ENCODE assay signal across 8 cellular contexts in genomic region chr19:45370410-45371204, GRCh38. TPM values are rescaled to one million over a fixed set of nuclear protein-coding genes. Genes with fewer than 3 reads are reported as not detected.
DNase-seq lines count a peak whose midpoint lies in the region; ATAC-seq and TF ChIP-seq lines count a peak whose summit lies in the region.

TSS of gene ERCC2 (minus strand) at chr19:45370573. CDS start at chr19:45370540, 33 bp downstream.

- CTCF ChIA-PET in RWPE1 (lab: Yijun Ruan, JAX): interaction anchor here (0.6 to 1.3 kb wide), 2 partner anchors 33 to 98 kb away, joined by 3 to 4 read pairs; no protein-coding TSS in a partner anchor

- H3K27me3 ChIP-seq in DOHH2 (ENCODE audit: control insufficient read depth, low read length) (no peaks in the 10 kb centered on the region), GM23338 (ENCODE audit: insufficient read depth) (no peaks in the 10 kb centered on the region)

- H3K27ac Mint-ChIP-seq in GM23338: peak within 1 kb of the TSS; percentile 98
- peak within 1 kb of the TSS; percentile 90 for H3K27ac Mint-ChIP-seq in activated T-helper 17 cell treated with anti-CD3 and anti-CD28 coated beads, Interleukin-2, amount 50 U/mL, for 72 hours
- H3K27ac Mint-ChIP-seq in naive thymus-derived CD8-positive, alpha-beta T cell: peak within 1 kb of the TSS; percentile 97 to 99 (median 98)

- H3K9me3 ChIP-seq in DOHH2 (ENCODE audit: control insufficient read depth, insufficient read depth, low read length): no peaks in the 10 kb centered on the region

- peak within 1 kb of the TSS; percentile 82 for H3K4me3 Mint-ChIP-seq in GM23338
- peak within 1 kb of the TSS; percentile 84 for H3K4me3 Mint-ChIP-seq in activated T-helper 17 cell treated with anti-CD3 and anti-CD28 coated beads, Interleukin-2, amount 50 U/mL, for 72 hours
- peak within 1 kb of the TSS; percentile 75 to 98 (median 96) for H3K4me3 Mint-ChIP-seq in naive thymus-derived CD8-positive, alpha-beta T cell

- H3K4me2 ChIP-seq in DOHH2 (ENCODE audit: low read length) (peak within 1 kb of the TSS; percentile 99), GM23338 (peak within 1 kb of the TSS; percentile 92)

- no peak for TF ChIP-seq CTCF in DOHH2 (IDR thresholded peaks at IDR 0.05; ENCODE audit: low read depth, low read length, poor library complexity, severe bottlenecking)
- no peak for TF ChIP-seq CTCF in GM23338 (conservative IDR thresholded peaks at IDR 0.05; ENCODE audit: low read depth in 2 of 2)
- no peak for TF ChIP-seq CTCF in LNCaP clone FGC (IDR thresholded peaks at IDR 0.05; ENCODE audit: control insufficient read depth, extremely low read depth, insufficient read depth)
- TF ChIP-seq CTCF in RWPE1 (conservative IDR thresholded peaks at IDR 0.05; ENCODE audit: low read depth): no peak
- TF ChIP-seq CTCF in fibroblast of mammary gland (conservative IDR thresholded peaks at IDR 0.05; ENCODE audit: control insufficient read depth, insufficient read depth, low read depth, low read length): no peak

- POLR2A ChIA-PET in RWPE1 (lab: Yijun Ruan, JAX; ENCODE audit: low non-redundant PET): no interaction called here
- POLR2A ChIA-PET in naive thymus-derived CD8-positive, alpha-beta T cell (lab: Charles Lee): interaction anchor here (1.0 kb wide), 1 partner anchor 278 kb away, joined by 3 read pairs; the partner anchor contains the start of gene PPP1R37

- H3K9me3 Mint-ChIP-seq in GM23338: no peaks in the 10 kb centered on the region
- no peaks in the 10 kb centered on the region for H3K9me3 Mint-ChIP-seq in activated T-helper 17 cell treated with anti-CD3 and anti-CD28 coated beads, Interleukin-2, amount 50 U/mL, for 72 hours
- H3K9me3 Mint-ChIP-seq in naive thymus-derived CD8-positive, alpha-beta T cell: no peaks in the 10 kb centered on the region

- peak; percentile 96 for ATAC-seq in GM23338
- ATAC-seq in activated T-helper 17 cell treated with anti-CD3 and anti-CD28 coated beads, Interleukin-2, amount 50 U/mL, for 72 hours (replicated peaks): peak; percentile 100
- ATAC-seq in naive thymus-derived CD8-positive, alpha-beta T cell: peak; percentile 98 to 99

- DNase-seq in GM23338 (ENCODE audit: low spot score) (peak; percentile 100), LNCaP clone FGC (ENCODE audit: low read depth) (peak; percentile 85), RWPE1 (ENCODE audit: low spot score) (peak; percentile 100), fibroblast of mammary gland (ENCODE audit: low read depth) (peak; percentile 99)
- DNase-seq in naive thymus-derived CD8-positive, alpha-beta T cell: peak; percentile 97 to 100 (median 100)
- DNase-seq in stimulated activated naive CD4-positive, alpha-beta T cell (lab: John Stamatoyannopoulos, UW): peak; percentile 98 to 99 (median 98)

- H3K4me1 ChIP-seq in DOHH2 (ENCODE audit: control insufficient read depth, low read length) (peaks cover 16% of the 10 kb centered on the region), GM23338 (ENCODE audit: insufficient read depth) (peaks cover 10% of the 10 kb centered on the region; the same call in 1 of the 2 replicates)

- H3K4me1 Mint-ChIP-seq in GM23338: peaks cover 15% of the 10 kb centered on the region
- peaks cover 4% of the 10 kb centered on the region for H3K4me1 Mint-ChIP-seq in activated T-helper 17 cell treated with anti-CD3 and anti-CD28 coated beads, Interleukin-2, amount 50 U/mL, for 72 hours
- peaks cover 1 to 29% (median 18%) of the 10 kb centered on the region in 4 donors for H3K4me1 Mint-ChIP-seq in naive thymus-derived CD8-positive, alpha-beta T cell

- H3K36me3 ChIP-seq in DOHH2 (ENCODE audit: control insufficient read depth, low read length) (peaks cover 8% of the 10 kb centered on the region), GM23338 (ENCODE audit: insufficient read depth) (peaks cover 17% of the 10 kb centered on the region)

- H3K79me2 ChIP-seq in DOHH2 (ENCODE audit: control insufficient read depth, low read length) (peaks cover 14% of the 10 kb centered on the region), GM23338 (replicated peaks; ENCODE audit: insufficient read depth) (peaks cover 25% of the 10 kb centered on the region)

- H3K27me3 Mint-ChIP-seq in GM23338 (ENCODE audit: insufficient read depth, low read depth, poor library complexity): peaks cover 18% of the 10 kb centered on the region
- no peaks in the 10 kb centered on the region for H3K27me3 Mint-ChIP-seq in activated T-helper 17 cell treated with anti-CD3 and anti-CD28 coated beads, Interleukin-2, amount 50 U/mL, for 72 hours
- peaks cover 0 to 2% (median 0%) of the 10 kb centered on the region in 5 donors for H3K27me3 Mint-ChIP-seq in naive thymus-derived CD8-positive, alpha-beta T cell

- no peaks in the 10 kb centered on the region for H3F3A ChIP-seq in DOHH2 (ENCODE audit: control insufficient read depth, insufficient read depth)
- H3F3A ChIP-seq in GM23338 (replicated peaks; ENCODE audit: low read depth): peaks cover 6% of the 10 kb centered on the region

- H3K36me3 Mint-ChIP-seq in GM23338 (ENCODE audit: low read depth): peaks cover 21% of the 10 kb centered on the region
- no peaks in the 10 kb centered on the region for H3K36me3 Mint-ChIP-seq in activated T-helper 17 cell treated with anti-CD3 and anti-CD28 coated beads, Interleukin-2, amount 50 U/mL, for 72 hours (ENCODE audit: low read depth)
- H3K36me3 Mint-ChIP-seq in naive thymus-derived CD8-positive, alpha-beta T cell: no peaks in the 10 kb centered on the region

- peak within 1 kb of the TSS; percentile 80 for H2AFZ ChIP-seq in GM23338

- no peaks in the 10 kb centered on the region for H3K9me2 ChIP-seq in DOHH2 (replicated peaks; ENCODE audit: control insufficient read depth, low read length)
- H3K9me2 ChIP-seq in GM23338 (ENCODE audit: insufficient read depth): no peaks in the 10 kb centered on the region

- no peaks in the 10 kb centered on the region for H4K20me1 ChIP-seq in DOHH2 (ENCODE audit: control insufficient read depth, insufficient read depth, low read depth, low read length)
- H4K20me1 ChIP-seq in GM23338 (replicated peaks; ENCODE audit: insufficient read depth): peaks cover 14% of the 10 kb centered on the region; the same call in 1 of the 2 replicates

- H3K4me3 ChIP-seq in DOHH2 (ENCODE audit: low read length): peak within 1 kb of the TSS; percentile 89
- peak within 1 kb of the TSS; percentile 89 for H3K4me3 ChIP-seq in GM23338
- H3K4me3 ChIP-seq in LNCaP clone FGC (ENCODE audit: low read depth, low read length): peak within 1 kb of the TSS; percentile 68
- peak within 1 kb of the TSS; percentile 76 for H3K4me3 ChIP-seq in fibroblast of mammary gland (ENCODE audit: control insufficient read depth, low read depth, low read length)

- H3K27ac ChIP-seq in DOHH2 (ENCODE audit: low read depth, low read length): peak within 1 kb of the TSS; percentile 62
- H3K27ac ChIP-seq in GM23338 (ENCODE audit: low read depth): peak within 1 kb of the TSS; percentile 96
- peak within 1 kb of the TSS; percentile 88 for H3K27ac ChIP-seq in RWPE1

TF ChIP-seq in GM23338, 12 proteins besides CTCF, POLR2A, EP300 and RAD21 (continues in another document):
- TF ChIP-seq CREB1 (CRISPR knock-in tag; IDR thresholded peaks at IDR 0.05; ENCODE audit: low read depth) (peak; percentile 64), REST (IDR thresholded peaks at IDR 0.05; ENCODE audit: unreplicated experiment) (no peak), POLR2AphosphoS5 (IDR thresholded peaks at IDR 0.05; ENCODE audit: low read depth) (peak; percentile 86), ZNF114 (CRISPR knock-in tag; IDR thresholded peaks at IDR 0.05) (no peak), JUNB (IDR thresholded peaks at IDR 0.05; ENCODE audit: unreplicated experiment) (no peak), NANOG (IDR thresholded peaks at IDR 0.05; ENCODE audit: borderline replicate concordance) (no peak), EZH2phosphoT487 (IDR thresholded peaks at IDR 0.05; ENCODE audit: unreplicated experiment) (no peak), ZNF331 (CRISPR knock-in tag; IDR thresholded peaks at IDR 0.05; ENCODE audit: low read depth) (no peak), EZH2 (IDR thresholded peaks at IDR 0.05; ENCODE audit: low read depth, unreplicated experiment) (no peak), STAT1 (IDR thresholded peaks at IDR 0.05; ENCODE audit: unreplicated experiment) (no peak)

RNA-seq across cellular contexts. Expression of gene ERCC2, which starts in this region (rescaled TPM):
- 81.1 and 84.7 TPM in 2 replicates for total RNA-seq in GM23338 (2014; rRNA removed; shearing (Covaris generic))
- 33.3 and 39.4 TPM in 2 replicates for polyA plus RNA-seq in GM23338 (2016; fragmentation: Nextera tagmentation; extraction: Ambion mirVana)
- 10 to 100 TPM; 15.9 to 31.6 TPM for total RNA-seq in activated T-helper 17 cell treated with anti-CD3 and anti-CD28 coated beads, Interleukin-2, amount 50 U/mL, for 72 hours
- total RNA-seq in naive thymus-derived CD8-positive, alpha-beta T cell: 10 to 100 TPM; 21.5 to 23.7 TPM
- 1 to 10 TPM; 3.7 to 7.6 (median 7.0) TPM for polyA plus RNA-seq in naive thymus-derived CD8-positive, alpha-beta T cell

Comparison
In these comparisons a context has a peak if more than half of its experiments do, and no peak if none do; other contexts are left out.
1. Peak in every context shown above with its lines: DNase-seq, ATAC-seq, H3K4me3 ChIP-seq and H3K27ac ChIP-seq.